ENCODE assay signal across 1 cellular context in the genomic region with DNA sequence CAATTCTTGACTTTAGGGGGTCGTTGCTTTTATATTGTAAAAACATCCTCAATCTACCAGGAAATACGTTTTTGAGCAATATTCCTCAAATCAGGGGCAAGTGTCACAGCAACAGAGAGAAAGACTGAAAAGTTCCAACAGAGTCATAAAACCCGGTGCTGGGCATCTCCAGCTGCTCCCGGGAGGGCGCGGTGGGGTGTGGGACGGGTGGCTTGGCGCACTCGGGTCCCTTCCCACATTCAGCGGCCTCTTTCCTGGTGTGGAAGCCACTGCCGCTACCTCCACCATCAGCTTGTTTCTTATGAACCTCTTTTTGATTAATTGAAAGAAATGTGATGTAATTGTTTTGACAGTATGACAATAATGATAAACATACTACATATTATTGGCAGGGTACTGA.
TF ChIP-seq lines count a peak whose summit lies in the region.

No MANE protein-coding gene starts in this region.

TF ChIP-seq in GM12878, 131 proteins besides CTCF, POLR2A, EP300 and RAD21 (continued from another document):
- TF ChIP-seq, protein P1, sequence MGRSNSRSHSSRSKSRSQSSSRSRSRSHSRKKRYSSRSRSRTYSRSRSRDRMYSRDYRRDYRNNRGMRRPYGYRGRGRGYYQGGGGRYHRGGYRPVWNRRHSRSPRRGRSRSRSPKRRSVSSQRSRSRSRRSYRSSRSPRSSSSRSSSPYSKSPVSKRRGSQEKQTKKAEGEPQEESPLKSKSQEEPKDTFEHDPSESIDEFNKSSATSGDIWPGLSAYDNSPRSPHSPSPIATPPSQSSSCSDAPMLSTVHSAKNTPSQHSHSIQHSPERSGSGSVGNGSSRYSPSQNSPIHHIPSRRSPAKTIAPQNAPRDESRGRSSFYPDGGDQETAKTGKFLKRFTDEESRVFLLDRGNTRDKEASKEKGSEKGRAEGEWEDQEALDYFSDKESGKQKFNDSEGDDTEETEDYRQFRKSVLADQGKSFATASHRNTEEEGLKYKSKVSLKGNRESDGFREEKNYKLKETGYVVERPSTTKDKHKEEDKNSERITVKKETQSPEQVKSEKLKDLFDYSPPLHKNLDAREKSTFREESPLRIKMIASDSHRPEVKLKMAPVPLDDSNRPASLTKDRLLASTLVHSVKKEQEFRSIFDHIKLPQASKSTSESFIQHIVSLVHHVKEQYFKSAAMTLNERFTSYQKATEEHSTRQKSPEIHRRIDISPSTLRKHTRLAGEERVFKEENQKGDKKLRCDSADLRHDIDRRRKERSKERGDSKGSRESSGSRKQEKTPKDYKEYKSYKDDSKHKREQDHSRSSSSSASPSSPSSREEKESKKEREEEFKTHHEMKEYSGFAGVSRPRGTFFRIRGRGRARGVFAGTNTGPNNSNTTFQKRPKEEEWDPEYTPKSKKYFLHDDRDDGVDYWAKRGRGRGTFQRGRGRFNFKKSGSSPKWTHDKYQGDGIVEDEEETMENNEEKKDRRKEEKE (IDR thresholded peaks at IDR 0.05): no peak
